In genomic region chr1:204723131-204723787, GRCh38 we compare ENCODE assay signal across 13 cellular contexts. TPM values are rescaled to one million over a fixed set of nuclear protein-coding genes. Genes with fewer than 3 reads are reported as not detected.
A peak's percentile ranks its signal among the peaks of the same experiment; 100 is the strongest.
DNase-seq lines count a peak whose midpoint lies in the region.
"Had no signal": no experiment of that assay in that cellular context is flagged by ENCODE, and none has a peak within 500 bp of the region (broad histone marks: within the 10 kb centered on the region; RNA-seq: fewer than 3 reads in every experiment).

No MANE protein-coding gene starts in this region.

- H3K27me3 Mint-ChIP-seq in immature natural killer cell (ENCODE audit: low read depth in 3 of 3): peaks cover 0 to 9% (median 3%) of the 10 kb centered on the region in 3 donors

- DNase-seq in Ammon's horn (ENCODE audit: low spot score) (peak; percentile 79), G401 (ENCODE audit: low spot score) (peak; percentile 25), NCI-H69 (lab: John Stamatoyannopoulos, UW) (peak; percentile 94), immature natural killer cell (peak; percentile 47 to 67 (median 58)), retina (no peak), activated gamma-delta T cell treated with Interleukin-2 at 50 U/mL for 16 hours (no peak)
- no peak for DNase-seq in activated CD4-positive, CD25-positive, alpha-beta regulatory T cell (lab: John Stamatoyannopoulos, UW)
- no peak for DNase-seq in activated CD4-positive, alpha-beta T cell treated with anti-CD3 and anti-CD28 coated beads for 4 hours
- DNase-seq: CD4-positive, alpha-beta T cell; NCI-H524; stomach had no signal

- no peaks in the 10 kb centered on the region for H3K9me3 Mint-ChIP-seq in immature natural killer cell
- H3K9me3 Mint-ChIP-seq: CD4-positive, alpha-beta T cell; T-helper 1 cell treated with Interleukin-12 subunit alpha and Interleukin-12 subunit beta and Interleukin-4 antibody, amounts not matched to agents 30 μg/mL and 1 μg/mL, for 36 hours had no signal

- H3K4me3 Mint-ChIP-seq in immature natural killer cell: peak overlapping the region in 2 of 5 donors; percentile 0 to 17
- H3K4me3 Mint-ChIP-seq: CD4-positive, alpha-beta T cell; neural crest cell; T-helper 1 cell treated with Interleukin-12 subunit alpha and Interleukin-12 subunit beta and Interleukin-4 antibody, amounts not matched to agents 30 μg/mL and 1 μg/mL, for 36 hours had no signal

- H3K27ac Mint-ChIP-seq in immature natural killer cell: peak overlapping the region; percentile 0 to 46 (median 31)
- H3K27ac Mint-ChIP-seq: CD4-positive, alpha-beta T cell; T-helper 1 cell treated with Interleukin-12 subunit alpha and Interleukin-12 subunit beta and Interleukin-4 antibody, amounts not matched to agents 30 μg/mL and 1 μg/mL, for 36 hours had no signal

- H3K36me3 Mint-ChIP-seq in immature natural killer cell: no peaks in the 10 kb centered on the region

- peaks cover 19 to 23% of the 10 kb centered on the region in 2 donors for H3K4me1 Mint-ChIP-seq in immature natural killer cell

- in situ Hi-C loops in G401 (cut with HindIII; ENCODE audit: low sequenced_read_pairs): no loop called here

RNA-seq across cellular contexts. Expression of gene LRRN2, which starts 37.7 kb away (rescaled TPM):
- 0.12 and 0.44 TPM in 2 replicates for total RNA-seq in G401 (2014; rRNA removed; shearing (Covaris generic))
- polyA plus RNA-seq in immature natural killer cell: not detected
- total RNA-seq: CD4-positive, alpha-beta T cell had no signal

Comparison
In these comparisons a context has a peak if more than half of its experiments do, and no peak if none do; other contexts are left out.
1. DNase-seq: peak in Ammon's horn (single experiment), G401 (single experiment), NCI-H69 (single experiment) and immature natural killer cell (3 of 3); none in retina (single experiment), activated CD4-positive, CD25-positive, alpha-beta regulatory T cell (0 of 4), activated gamma-delta T cell treated with Interleukin-2 at 50 U/mL for 16 hours (single experiment) and activated CD4-positive, alpha-beta T cell treated with anti-CD3 and anti-CD28 coated beads for 4 hours (0 of 2).